ENCODE assay signal across 9 cellular contexts in the genomic region with DNA sequence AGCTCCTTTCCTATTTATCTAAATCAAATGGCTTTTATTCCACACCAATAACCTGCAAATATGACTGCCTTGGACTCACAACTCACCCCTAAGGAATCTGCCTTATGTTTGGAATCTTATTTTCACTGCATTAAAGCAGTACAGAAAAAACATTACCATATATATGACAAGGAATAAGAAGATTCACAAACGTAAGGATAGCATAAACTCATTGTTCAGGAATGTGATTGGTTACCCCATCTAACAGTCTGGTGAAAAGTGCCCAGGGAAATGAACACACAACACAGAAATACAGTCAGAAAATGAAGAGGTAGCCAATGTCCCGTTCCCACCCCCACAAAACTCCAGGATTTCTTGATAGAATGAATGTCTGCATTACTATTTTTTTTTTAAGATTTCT. TPM values are rescaled to one million over a fixed set of nuclear protein-coding genes. Genes with fewer than 3 reads are reported as not detected.
DNase-seq lines count a peak whose midpoint lies in the region; ATAC-seq, FAIRE-seq and TF ChIP-seq lines count a peak whose summit lies in the region.
"Had no signal": no experiment of that assay in that cellular context is flagged by ENCODE, and none has a peak within 500 bp of the region (broad histone marks: within the 10 kb centered on the region; RNA-seq: fewer than 3 reads in every experiment).

No MANE protein-coding gene starts in this region.

- DNase-seq in CD8-positive, alpha-beta T cell, result no peak
- DNase-seq in MG63 (no peak), bronchial epithelial cell (ENCODE audit: low read depth) (peak; percentile 50), natural killer cell (no peak), globus pallidus (ENCODE audit: low spot score) (no peak), WERI-Rb-1 (no peak)
- DNase-seq: Right ventricle myocardium superior had no signal

- no peak overlapping the region for H3K4me3 ChIP-seq in CD8-positive, alpha-beta T cell (ENCODE audit: low read depth, low read length)
- H3K4me3 ChIP-seq in MG63 (peak overlapping the region; percentile 22), bronchial epithelial cell (ENCODE audit: low read depth, low read length) (no peak overlapping the region), WERI-Rb-1 (ENCODE audit: low read depth, low read length) (no peak overlapping the region)

- peak overlapping the region; percentile 49 for H3K27ac Mint-ChIP-seq in CD8-positive, alpha-beta T cell
- H3K27ac Mint-ChIP-seq in natural killer cell, result peak overlapping the region; percentile 68 to 87

- CTCF ChIA-PET in CD8-positive, alpha-beta T cell (lab: Charles Lee), result interaction anchor here (0.7 to 1.0 kb wide), 2 partner anchors 36 to 167 kb away, joined by 3 to 6 read pairs; no protein-coding TSS in a partner anchor

- no peaks in the 10 kb centered on the region for H3K9me3 Mint-ChIP-seq in CD8-positive, alpha-beta T cell
- H3K9me3 Mint-ChIP-seq in natural killer cell, result no peaks in the 10 kb centered on the region

- POLR2A ChIA-PET in CD8-positive, alpha-beta T cell (lab: Charles Lee), result interaction anchor here (0.6 kb wide), 1 partner anchor 81 kb away, joined by 4 read pairs; no protein-coding TSS in a partner anchor

- peaks cover 33% of the 10 kb centered on the region for H3K4me1 ChIP-seq in CD8-positive, alpha-beta T cell (ENCODE audit: insufficient read depth, low read length)

- H3K4me3 Mint-ChIP-seq in CD8-positive, alpha-beta T cell, result peak overlapping the region; percentile 62
- peak overlapping the region; percentile 84 for H3K4me3 Mint-ChIP-seq in natural killer cell

- H3K27me3 Mint-ChIP-seq in CD8-positive, alpha-beta T cell (ENCODE audit: low read depth), result no peaks in the 10 kb centered on the region
- no peaks in the 10 kb centered on the region for H3K27me3 Mint-ChIP-seq in natural killer cell (ENCODE audit: low read depth in 2 of 2)

- H3K4me1 Mint-ChIP-seq in CD8-positive, alpha-beta T cell (ENCODE audit: low read depth), result peaks cover 63% of the 10 kb centered on the region
- H3K4me1 Mint-ChIP-seq in natural killer cell, result peaks cover 56 to 65% of the 10 kb centered on the region in 2 donors

- no peak for TF ChIP-seq CTCF in CD8-positive, alpha-beta T cell (IDR thresholded peaks at IDR 0.05)
- TF ChIP-seq CTCF in bronchial epithelial cell (IDR thresholded peaks at IDR 0.05; ENCODE audit: insufficient read depth, low read length, severe bottlenecking), result no peak
- no peak for TF ChIP-seq CTCF in natural killer cell (IDR thresholded peaks at IDR 0.05)
- TF ChIP-seq CTCF in WERI-Rb-1 (IDR thresholded peaks at IDR 0.05; ENCODE audit: low read depth, low read length), result no peak

- ATAC-seq in CD8-positive, alpha-beta T cell, result no peak
- ATAC-seq in natural killer cell (no peak), GM21717 (IDR thresholded peaks at IDR 0.05; ENCODE audit: unreplicated experiment) (no peak), HG03571 (IDR thresholded peaks at IDR 0.05; ENCODE audit: unreplicated experiment) (no peak)

- FAIRE-seq in bronchial epithelial cell (lab: Jason Lieb, UNC), result no peak

- no peak overlapping the region for H3K27ac ChIP-seq in CD8-positive, alpha-beta T cell (ENCODE audit: low read depth, low read length)
- no peak overlapping the region for H3K27ac ChIP-seq in WERI-Rb-1

- intact Hi-C loops in CD8-positive, alpha-beta T cell (cut with DNase I, micrococcal nuclease), result loop anchor here (2.0 to 10.0 kb wide), 4 partner anchors 13 to 399 kb away; a partner anchor contains a TSS
- intact Hi-C loops in natural killer cell (cut with micrococcal nuclease), result loop anchor here (2.0 to 10.0 kb wide), 2 partner anchors 79 to 381 kb away; a partner anchor contains a TSS

- no peaks in the 10 kb centered on the region for H3K36me3 ChIP-seq in CD8-positive, alpha-beta T cell (ENCODE audit: insufficient read depth, low read length)
- peaks cover 4% of the 10 kb centered on the region for H3K36me3 ChIP-seq in MG63
- H3K36me3 ChIP-seq in bronchial epithelial cell (ENCODE audit: control insufficient read depth, insufficient read depth, low read length), result no peaks in the 10 kb centered on the region
- peaks cover 15% of the 10 kb centered on the region for H3K36me3 ChIP-seq in WERI-Rb-1

- no peaks in the 10 kb centered on the region for H3K27me3 ChIP-seq in CD8-positive, alpha-beta T cell (ENCODE audit: insufficient read depth, low read length)
- H3K27me3 ChIP-seq in MG63 (no peaks in the 10 kb centered on the region), bronchial epithelial cell (ENCODE audit: control insufficient read depth, insufficient read depth, low read length) (no peaks in the 10 kb centered on the region), WERI-Rb-1 (ENCODE audit: insufficient read depth, low read depth, severe bottlenecking) (no peaks in the 10 kb centered on the region)

- H3K9me3 ChIP-seq in CD8-positive, alpha-beta T cell (ENCODE audit: low read length), result no peaks in the 10 kb centered on the region
- H3K9me3 ChIP-seq in MG63 (no peaks in the 10 kb centered on the region), WERI-Rb-1 (ENCODE audit: severe bottlenecking) (no peaks in the 10 kb centered on the region)

- peaks cover 21% of the 10 kb centered on the region for H3K36me3 Mint-ChIP-seq in CD8-positive, alpha-beta T cell
- H3K36me3 Mint-ChIP-seq in natural killer cell, result no peaks in the 10 kb centered on the region

RNA-seq across cellular contexts. Expression of a gene that starts 2.0 kb away (rescaled TPM):
- 10 to 100 TPM; 15.8 to 17.0 TPM for total RNA-seq in CD8-positive, alpha-beta T cell
- 5.9 and 14.5 TPM in 2 replicates for total RNA-seq in MG63 (2014; rRNA removed; shearing (Covaris generic); ENCODE audit: low replicate concordance)
- total RNA-seq in bronchial epithelial cell (20.6 and 24.7 TPM in 2 replicates), natural killer cell (10 to 100 TPM; 38.7 to 49.9 (median 41.2) TPM)
